ENCODE assay signal across 8 cellular contexts in the genomic region with DNA sequence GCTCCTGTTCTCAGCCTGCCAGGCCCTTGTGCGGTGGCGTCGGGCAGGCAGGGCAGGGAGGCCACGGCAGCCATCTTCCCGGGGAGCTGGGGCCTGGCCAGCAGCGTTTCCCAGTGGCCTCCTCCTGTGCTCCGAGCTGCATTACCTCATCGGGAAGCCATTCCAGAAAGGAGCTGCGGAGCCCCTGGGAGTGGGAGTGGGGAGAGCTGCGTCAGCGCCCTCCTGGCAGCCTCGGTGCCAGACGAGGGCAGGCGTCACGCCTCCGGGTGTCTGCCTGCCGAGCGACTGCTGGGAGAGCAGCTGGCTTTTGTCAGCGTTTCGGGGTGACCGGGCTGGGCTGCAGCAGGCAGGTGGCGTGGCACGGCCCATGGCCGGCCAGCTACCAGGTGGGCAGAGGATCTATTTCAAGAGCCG. TPM values are rescaled to one million over a fixed set of nuclear protein-coding genes. Genes with fewer than 3 reads are reported as not detected.
A peak's percentile ranks its signal among the peaks of the same experiment; 100 is the strongest.
DNase-seq lines count a peak whose midpoint lies in the region; ATAC-seq, FAIRE-seq and TF ChIP-seq lines count a peak whose summit lies in the region.

No MANE protein-coding gene starts in this region.

- H3K79me2 ChIP-seq in GM23338 (replicated peaks; ENCODE audit: insufficient read depth): no peaks in the 10 kb centered on the region

- H3K27ac Mint-ChIP-seq in GM23338: no peak overlapping the region

- H3K4me1 ChIP-seq in thymus (ENCODE audit: control insufficient read depth, insufficient read depth, low read length) (no peaks in the 10 kb centered on the region), GM23338 (ENCODE audit: insufficient read depth) (no peaks in the 10 kb centered on the region)

- H3K4me2 ChIP-seq in GM23338: no peak overlapping the region

- H3K36me3 Mint-ChIP-seq in GM23338 (ENCODE audit: low read depth): no peaks in the 10 kb centered on the region

- WGBS in thymus: 93% methylated on average over 25 of the region's 25 CpGs

- peaks cover 3% of the 10 kb centered on the region; the same call in 2 of the 3 replicates for H3K4me1 Mint-ChIP-seq in GM23338

- ATAC-seq in GM23338 (no peak), HG02588 (IDR thresholded peaks at IDR 0.05; ENCODE audit: unreplicated experiment) (no peak), HG02840 (IDR thresholded peaks at IDR 0.05; ENCODE audit: low FRiP score, unreplicated experiment) (no peak)

- H3F3A ChIP-seq in GM23338 (replicated peaks; ENCODE audit: low read depth): no peaks in the 10 kb centered on the region

- DNase-seq in LHCN-M2 (ENCODE audit: low read depth) (peak; percentile 86), astrocyte of the cerebellum (ENCODE audit: low read depth) (peak; percentile 80), islet precursor cell (peak; percentile 58), GM23338 (ENCODE audit: low spot score) (no peak), D721Med (ENCODE audit: insufficient read length, low spot score) (no peak)

- H3K36me3 ChIP-seq in thymus (ENCODE audit: control insufficient read depth, insufficient read depth) (no peaks in the 10 kb centered on the region), GM23338 (ENCODE audit: insufficient read depth) (no peaks in the 10 kb centered on the region)

- TF ChIP-seq CTCF in astrocyte of the cerebellum (IDR thresholded peaks at IDR 0.05; ENCODE audit: low read depth, low read length, missing control alignments) (no peak), GM23338 (conservative IDR thresholded peaks at IDR 0.05; ENCODE audit: low read depth in 2 of 2) (no peak), D721Med (IDR thresholded peaks at IDR 0.05; ENCODE audit: insufficient read depth, missing control alignments) (no peak)

- H4K20me1 ChIP-seq in GM23338 (replicated peaks; ENCODE audit: insufficient read depth): no peaks in the 10 kb centered on the region

- no peaks in the 10 kb centered on the region for H3K9me3 ChIP-seq in thymus (ENCODE audit: control insufficient read depth)

- no peak overlapping the region for H2AFZ ChIP-seq in GM23338

- H3K27me3 ChIP-seq in thymus (ENCODE audit: control insufficient read depth, insufficient read depth): no peaks in the 10 kb centered on the region
- H3K27me3 ChIP-seq in GM23338 (ENCODE audit: insufficient read depth): no peaks in the 10 kb centered on the region

- H3K9me3 Mint-ChIP-seq in GM23338: no peaks in the 10 kb centered on the region

- no peaks in the 10 kb centered on the region for H3K9me2 ChIP-seq in GM23338 (ENCODE audit: insufficient read depth)

- FAIRE-seq in D721Med (lab: Jason Lieb, UNC): no peak

- H3K4me3 ChIP-seq in astrocyte of the cerebellum (ENCODE audit: low read depth, low read length) (no peak overlapping the region), thymus (ENCODE audit: low read length) (no peak overlapping the region), GM23338 (no peak overlapping the region)

- peaks cover 7% of the 10 kb centered on the region for H3K27me3 Mint-ChIP-seq in GM23338 (ENCODE audit: insufficient read depth, low read depth, poor library complexity)

- H3K27ac ChIP-seq in thymus (ENCODE audit: low read depth) (peak overlapping the region; percentile 71), GM23338 (ENCODE audit: low read depth) (no peak overlapping the region)

- H3K4me3 Mint-ChIP-seq in GM23338: no peak overlapping the region

- in situ Hi-C loops in astrocyte of the cerebellum (cut with HindIII; ENCODE audit: low sequenced_read_pairs): loop anchor here (10.0 to 25.0 kb wide), 3 partner anchors 67 to 304 kb away; no protein-coding TSS in a partner anchor

TF ChIP-seq in GM23338, 12 proteins besides CTCF, POLR2A, EP300 and RAD21:
- TF ChIP-seq CREB1 (CRISPR knock-in tag; IDR thresholded peaks at IDR 0.05; ENCODE audit: low read depth): no peak
- TF ChIP-seq STAT1 (IDR thresholded peaks at IDR 0.05; ENCODE audit: unreplicated experiment): no peak
- TF ChIP-seq, protein P1, sequence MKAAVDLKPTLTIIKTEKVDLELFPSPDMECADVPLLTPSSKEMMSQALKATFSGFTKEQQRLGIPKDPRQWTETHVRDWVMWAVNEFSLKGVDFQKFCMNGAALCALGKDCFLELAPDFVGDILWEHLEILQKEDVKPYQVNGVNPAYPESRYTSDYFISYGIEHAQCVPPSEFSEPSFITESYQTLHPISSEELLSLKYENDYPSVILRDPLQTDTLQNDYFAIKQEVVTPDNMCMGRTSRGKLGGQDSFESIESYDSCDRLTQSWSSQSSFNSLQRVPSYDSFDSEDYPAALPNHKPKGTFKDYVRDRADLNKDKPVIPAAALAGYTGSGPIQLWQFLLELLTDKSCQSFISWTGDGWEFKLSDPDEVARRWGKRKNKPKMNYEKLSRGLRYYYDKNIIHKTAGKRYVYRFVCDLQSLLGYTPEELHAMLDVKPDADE (IDR thresholded peaks at IDR 0.05): no peak
- TF ChIP-seq ZNF331 (CRISPR knock-in tag; IDR thresholded peaks at IDR 0.05; ENCODE audit: low read depth): no peak
- no peak for TF ChIP-seq ZNF114 (CRISPR knock-in tag; IDR thresholded peaks at IDR 0.05)
- no peak for TF ChIP-seq POLR2AphosphoS5 (IDR thresholded peaks at IDR 0.05; ENCODE audit: low read depth)
- TF ChIP-seq NANOG (IDR thresholded peaks at IDR 0.05; ENCODE audit: borderline replicate concordance): no peak
- no peak for TF ChIP-seq EZH2 (IDR thresholded peaks at IDR 0.05; ENCODE audit: low read depth, unreplicated experiment)
- TF ChIP-seq, protein P2, sequence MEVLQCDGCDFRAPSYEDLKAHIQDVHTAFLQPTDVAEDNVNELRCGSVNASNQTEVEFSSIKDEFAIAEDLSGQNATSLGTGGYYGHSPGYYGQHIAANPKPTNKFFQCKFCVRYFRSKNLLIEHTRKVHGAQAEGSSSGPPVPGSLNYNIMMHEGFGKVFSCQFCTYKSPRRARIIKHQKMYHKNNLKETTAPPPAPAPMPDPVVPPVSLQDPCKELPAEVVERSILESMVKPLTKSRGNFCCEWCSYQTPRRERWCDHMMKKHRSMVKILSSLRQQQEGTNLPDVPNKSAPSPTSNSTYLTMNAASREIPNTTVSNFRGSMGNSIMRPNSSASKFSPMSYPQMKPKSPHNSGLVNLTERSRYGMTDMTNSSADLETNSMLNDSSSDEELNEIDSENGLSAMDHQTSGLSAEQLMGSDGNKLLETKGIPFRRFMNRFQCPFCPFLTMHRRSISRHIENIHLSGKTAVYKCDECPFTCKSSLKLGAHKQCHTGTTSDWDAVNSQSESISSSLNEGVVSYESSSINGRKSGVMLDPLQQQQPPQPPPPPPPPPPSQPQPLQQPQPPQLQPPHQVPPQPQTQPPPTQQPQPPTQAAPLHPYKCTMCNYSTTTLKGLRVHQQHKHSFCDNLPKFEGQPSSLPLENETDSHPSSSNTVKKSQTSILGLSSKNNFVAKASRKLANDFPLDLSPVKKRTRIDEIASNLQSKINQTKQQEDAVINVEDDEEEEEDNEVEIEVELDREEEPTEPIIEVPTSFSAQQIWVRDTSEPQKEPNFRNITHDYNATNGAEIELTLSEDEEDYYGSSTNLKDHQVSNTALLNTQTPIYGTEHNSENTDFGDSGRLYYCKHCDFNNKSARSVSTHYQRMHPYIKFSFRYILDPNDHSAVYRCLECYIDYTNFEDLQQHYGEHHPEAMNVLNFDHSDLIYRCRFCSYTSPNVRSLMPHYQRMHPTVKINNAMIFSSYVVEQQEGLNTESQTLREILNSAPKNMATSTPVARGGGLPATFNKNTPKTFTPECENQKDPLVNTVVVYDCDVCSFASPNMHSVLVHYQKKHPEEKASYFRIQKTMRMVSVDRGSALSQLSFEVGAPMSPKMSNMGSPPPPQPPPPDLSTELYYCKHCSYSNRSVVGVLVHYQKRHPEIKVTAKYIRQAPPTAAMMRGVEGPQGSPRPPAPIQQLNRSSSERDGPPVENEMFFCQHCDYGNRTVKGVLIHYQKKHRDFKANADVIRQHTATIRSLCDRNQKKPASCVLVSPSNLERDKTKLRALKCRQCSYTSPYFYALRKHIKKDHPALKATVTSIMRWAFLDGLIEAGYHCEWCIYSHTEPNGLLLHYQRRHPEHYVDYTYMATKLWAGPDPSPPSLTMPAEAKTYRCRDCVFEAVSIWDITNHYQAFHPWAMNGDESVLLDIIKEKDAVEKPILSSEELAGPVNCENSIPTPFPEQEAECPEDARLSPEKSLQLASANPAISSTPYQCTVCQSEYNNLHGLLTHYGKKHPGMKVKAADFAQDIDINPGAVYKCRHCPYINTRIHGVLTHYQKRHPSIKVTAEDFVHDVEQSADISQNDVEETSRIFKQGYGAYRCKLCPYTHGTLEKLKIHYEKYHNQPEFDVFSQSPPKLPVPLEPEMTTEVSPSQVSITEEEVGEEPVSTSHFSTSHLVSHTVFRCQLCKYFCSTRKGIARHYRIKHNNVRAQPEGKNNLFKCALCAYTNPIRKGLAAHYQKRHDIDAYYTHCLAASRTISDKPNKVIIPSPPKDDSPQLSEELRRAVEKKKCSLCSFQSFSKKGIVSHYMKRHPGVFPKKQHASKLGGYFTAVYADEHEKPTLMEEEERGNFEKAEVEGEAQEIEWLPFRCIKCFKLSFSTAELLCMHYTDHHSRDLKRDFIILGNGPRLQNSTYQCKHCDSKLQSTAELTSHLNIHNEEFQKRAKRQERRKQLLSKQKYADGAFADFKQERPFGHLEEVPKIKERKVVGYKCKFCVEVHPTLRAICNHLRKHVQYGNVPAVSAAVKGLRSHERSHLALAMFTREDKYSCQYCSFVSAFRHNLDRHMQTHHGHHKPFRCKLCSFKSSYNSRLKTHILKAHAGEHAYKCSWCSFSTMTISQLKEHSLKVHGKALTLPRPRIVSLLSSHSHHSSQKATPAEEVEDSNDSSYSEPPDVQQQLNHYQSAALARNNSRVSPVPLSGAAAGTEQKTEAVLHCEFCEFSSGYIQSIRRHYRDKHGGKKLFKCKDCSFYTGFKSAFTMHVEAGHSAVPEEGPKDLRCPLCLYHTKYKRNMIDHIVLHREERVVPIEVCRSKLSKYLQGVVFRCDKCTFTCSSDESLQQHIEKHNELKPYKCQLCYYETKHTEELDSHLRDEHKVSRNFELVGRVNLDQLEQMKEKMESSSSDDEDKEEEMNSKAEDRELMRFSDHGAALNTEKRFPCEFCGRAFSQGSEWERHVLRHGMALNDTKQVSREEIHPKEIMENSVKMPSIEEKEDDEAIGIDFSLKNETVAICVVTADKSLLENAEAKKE (CRISPR knock-in tag; IDR thresholded peaks at IDR 0.05): no peak
- TF ChIP-seq JUNB (IDR thresholded peaks at IDR 0.05; ENCODE audit: unreplicated experiment): no peak
TF ChIP-seq in GM23338: peak in this region for 0.

RNA-seq across cellular contexts. Expression of a gene that starts 30.9 kb away (rescaled TPM):
- total RNA-seq in LHCN-M2 (2014; rRNA removed): 0.13 TPM in 1 of 2 replicates, not detected in the other
- 0.02 TPM for polyA plus RNA-seq in LHCN-M2 (2012)
- polyA plus RNA-seq in thymus: 0.96 TPM
- 0.10 and 3.0 TPM in 2 replicates for total RNA-seq in GM23338 (2014; rRNA removed; shearing (Covaris generic))
- 0.17 TPM in 1 of 2 replicates, not detected in the other for polyA plus RNA-seq in GM23338 (2016; fragmentation: Nextera tagmentation; extraction: Ambion mirVana)

Comparison
In these comparisons a context has a peak if more than half of its experiments do, and no peak if none do; other contexts are left out.
1. DNase-seq: peak in LHCN-M2 (single experiment), astrocyte of the cerebellum (single experiment) and islet precursor cell (single experiment); none in GM23338 (single experiment) and D721Med (single experiment).